11 cellular contexts compared by ENCODE assay signal in the genomic region with DNA sequence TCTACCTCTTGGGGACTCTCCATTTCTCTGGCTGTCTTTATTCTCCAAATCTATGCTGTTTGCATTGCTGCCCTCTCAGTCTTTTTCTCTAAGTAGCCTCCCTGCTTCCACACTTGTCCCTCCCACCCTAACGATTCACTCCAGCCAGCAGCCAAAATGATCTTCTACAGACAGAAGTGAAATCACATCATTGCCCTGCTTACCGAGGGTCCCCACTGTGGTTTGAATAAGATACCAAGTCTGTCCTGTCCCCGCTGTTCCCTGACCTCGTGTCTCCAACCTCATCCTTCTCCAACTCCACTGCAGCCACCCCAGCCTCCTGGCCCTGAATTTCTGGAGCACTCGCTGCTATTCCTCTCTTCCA. TPM values are rescaled to one million over a fixed set of nuclear protein-coding genes. Genes with fewer than 3 reads are reported as not detected.
A peak's percentile ranks its signal among the peaks of the same experiment; 100 is the strongest.
DNase-seq lines count a peak whose midpoint lies in the region; ATAC-seq, FAIRE-seq and TF ChIP-seq lines count a peak whose summit lies in the region.
"Had no signal": no experiment of that assay in that cellular context is flagged by ENCODE, and none has a peak within 500 bp of the region (broad histone marks: within the 10 kb centered on the region; RNA-seq: fewer than 3 reads in every experiment).

No MANE protein-coding gene starts in this region.

- no peak for TF ChIP-seq POLR2A in gastroesophageal sphincter (IDR thresholded peaks at IDR 0.05)
- TF ChIP-seq POLR2A in gastrocnemius medialis (IDR thresholded peaks at IDR 0.05) = no peak

- intact Hi-C loops in gastrocnemius medialis (cut with DNase I; ENCODE audit: low total_unique reads) = no loop called here
- intact Hi-C loops in kidney (cut with DNase I) = no loop called here

- no peaks in the 10 kb centered on the region for H4K20me1 ChIP-seq in OCI-LY3 (ENCODE audit: insufficient read depth, low read length)

- peak overlapping the region; percentile 85 for H2AFZ ChIP-seq in OCI-LY3 (ENCODE audit: low read depth, low read length)

- H3K4me3 ChIP-seq in GM06990 (replicated peaks; ENCODE audit: low read depth, low read length) (peak overlapping the region; percentile 60), OCI-LY3 (ENCODE audit: low read length) (peak overlapping the region; percentile 68), gastroesophageal sphincter (peak overlapping the region; percentile 6 to 42), gastrocnemius medialis (peak overlapping the region in 3 of 4 donors; percentile 31 to 55 (median 37)), kidney (ENCODE audit: low read length in 2 of 2) (peak overlapping the region in 1 of 2 donors; percentile 35)

- no peak for FAIRE-seq in kidney (lab: Jason Lieb, UNC)
- FAIRE-seq: D721Med had no signal

- in situ Hi-C loops in gastrocnemius medialis (cut with MboI; ENCODE audit: low sequenced_read_pairs in 4 of 4) = no loop called here

- TF ChIP-seq CTCF in GM06990 (IDR thresholded peaks at IDR 0.05; ENCODE audit: insufficient read depth, low read length, poor library complexity, severe bottlenecking) = no peak
- no peak for TF ChIP-seq CTCF in OCI-LY3 (IDR thresholded peaks at IDR 0.05; ENCODE audit: low read depth, low read length)
- no peak for TF ChIP-seq CTCF in gastroesophageal sphincter (IDR thresholded peaks at IDR 0.05)
- TF ChIP-seq CTCF in gastrocnemius medialis (IDR thresholded peaks at IDR 0.05 in 4 of 5, conservative IDR thresholded peaks at IDR 0.05 in 1 of 5) = no peak
- no peak for TF ChIP-seq CTCF in kidney (IDR thresholded peaks at IDR 0.05; ENCODE audit: borderline replicate concordance, extremely low read depth, insufficient read depth)

- no peak for DNase-seq in GM06990 (ENCODE audit: extremely low read depth, insufficient read length)
- no peak for DNase-seq in gastrocnemius medialis
- DNase-seq in NCI-H226 = no peak
- no peak for DNase-seq in mesenteric fat pad (ENCODE audit: low spot score)
- DNase-seq in kidney = no peak

- H3K27me3 ChIP-seq in GM06990 (replicated peaks; ENCODE audit: control insufficient read depth, insufficient read depth, low read length) (no peaks in the 10 kb centered on the region; the same call in 1 of the 2 replicates), OCI-LY3 (ENCODE audit: low read depth, low read length) (peaks cover 18% of the 10 kb centered on the region), gastroesophageal sphincter (no peaks in the 10 kb centered on the region), gastrocnemius medialis (no peaks in the 10 kb centered on the region)

- H3K79me2 ChIP-seq in OCI-LY3 (ENCODE audit: low read length) = no peaks in the 10 kb centered on the region

- TF ChIP-seq EP300 in gastroesophageal sphincter (IDR thresholded peaks at IDR 0.05) = no peak

- H3K4me1 ChIP-seq in OCI-LY3 (ENCODE audit: low read length) (peaks cover 5% of the 10 kb centered on the region), gastroesophageal sphincter (peaks cover 0 to 17% (median 2%) of the 10 kb centered on the region in 3 donors), gastrocnemius medialis (peaks cover 0 to 4% of the 10 kb centered on the region in 2 donors), kidney (ENCODE audit: control insufficient read depth in 1 of 2, insufficient read depth in 1 of 2, low read depth in 1 of 2, low read length in 2 of 2) (peaks cover 0 to 3% of the 10 kb centered on the region in 2 donors)

- peak overlapping the region; percentile 71 for H3K4me2 ChIP-seq in OCI-LY3 (ENCODE audit: low read length)

- peak overlapping the region; percentile 15; the same call in 1 of the 2 replicates for H3K9ac ChIP-seq in OCI-LY3 (ENCODE audit: low read length)
- peak overlapping the region in 1 of 2 donors; percentile 6 for H3K9ac ChIP-seq in kidney (ENCODE audit: low read length in 2 of 2)

- H3K9me3 ChIP-seq in OCI-LY3 (ENCODE audit: insufficient read depth, low read length) (no peaks in the 10 kb centered on the region), gastroesophageal sphincter (no peaks in the 10 kb centered on the region), gastrocnemius medialis (no peaks in the 10 kb centered on the region), kidney (ENCODE audit: control insufficient read depth in 1 of 2, low read length in 2 of 2) (no peaks in the 10 kb centered on the region)

- no peaks in the 10 kb centered on the region for H3K36me3 ChIP-seq in GM06990 (ENCODE audit: control insufficient read depth, insufficient read depth, low read length)
- no peaks in the 10 kb centered on the region for H3K36me3 ChIP-seq in OCI-LY3 (replicated peaks; ENCODE audit: low read depth, low read length)
- H3K36me3 ChIP-seq in gastroesophageal sphincter = no peaks in the 10 kb centered on the region
- H3K36me3 ChIP-seq in gastrocnemius medialis = no peaks in the 10 kb centered on the region
- H3K36me3 ChIP-seq in kidney (ENCODE audit: control insufficient read depth in 1 of 2, insufficient read depth in 2 of 2, low read length in 2 of 2) = peaks cover 0 to 11% of the 10 kb centered on the region in 2 donors

- ATAC-seq in gastroesophageal sphincter (no peak), gastrocnemius medialis (no peak), GM21390 (IDR thresholded peaks at IDR 0.05; ENCODE audit: unreplicated experiment) (no peak)

- WGBS in gastroesophageal sphincter (ENCODE audit: low coverage in 1 of 2), 2 donors = 29 to 34% methylated on average over 4 to 5 of the region's 5 CpGs

- H3K27ac ChIP-seq in OCI-LY3 (ENCODE audit: low read length) = no peak overlapping the region
- H3K27ac ChIP-seq in gastroesophageal sphincter = peak overlapping the region; percentile 15 to 73 (median 46)
- H3K27ac ChIP-seq in gastrocnemius medialis = peak overlapping the region in 2 of 4 donors; percentile 29 to 36
- peak overlapping the region in 1 of 2 donors; percentile 9 for H3K27ac ChIP-seq in kidney (ENCODE audit: low read depth in 2 of 2, low read length in 2 of 2)

RNA-seq across cellular contexts. Expression of a gene that starts 11.5 kb away (rescaled TPM):
- not detected for total RNA-seq in gastroesophageal sphincter
- not detected for total RNA-seq in gastrocnemius medialis
- total RNA-seq in mesenteric fat pad = not detected
- total RNA-seq in kidney = not detected
- not detected for polyA plus RNA-seq in kidney (ENCODE audit: insufficient read depth, low read depth, low replicate concordance)
- total RNA-seq: chondrocyte; naive thymus-derived CD8-positive, alpha-beta T cell had no signal
- polyA plus RNA-seq: naive thymus-derived CD8-positive, alpha-beta T cell had no signal

RNA-seq across cellular contexts. Expression of a gene that starts 48.6 kb away (rescaled TPM):
- total RNA-seq in gastroesophageal sphincter (1 to 10 TPM in 2 of 4 donors, under 1 TPM in 2; 0.54 to 6.5 (median 1.1) TPM), gastrocnemius medialis (under 1 TPM in 2 of 4 donors, not detected in 2; 0.15 to 0.18 TPM), mesenteric fat pad (0.90 TPM), kidney (8.2 TPM)
- polyA plus RNA-seq in kidney (ENCODE audit: insufficient read depth, low read depth, low replicate concordance) = 3.7 TPM
